6 cellular contexts compared by ENCODE assay signal in genomic region chr9:7481570-7481969, GRCh38.
"Had no signal": no experiment of that assay in that cellular context is flagged by ENCODE, and none has a peak within 500 bp of the region (broad histone marks: within the 10 kb centered on the region; RNA-seq: fewer than 3 reads in every experiment).

No MANE protein-coding gene starts in this region.

- H3K4me1 ChIP-seq: HAP-1 had no signal

- H3K27ac ChIP-seq: HL-60 had no signal

- H3K36me3 ChIP-seq: HAP-1 had no signal

- H3K4me2 ChIP-seq: GM23338 had no signal

- H3K9me3 ChIP-seq: HAP-1 had no signal

- ATAC-seq: GM23338, HCT116, HepG2 had no signal

- H3K4me3 ChIP-seq: GM23338, HAP-1 had no signal

- DNase-seq: HFFc6 had no signal

- H2AFZ ChIP-seq: GM23338 had no signal
